ENCODE assay signal across 32 cellular contexts in genomic region chr2:24958411-24958935, GRCh38.
"Had no signal": no experiment of that assay in that cellular context is flagged by ENCODE, and none has a peak within 500 bp of the region (broad histone marks: within the 10 kb centered on the region; RNA-seq: fewer than 3 reads in every experiment).

No MANE protein-coding gene starts in this region.

- ATAC-seq: activated CD4-positive, CD25-positive, alpha-beta regulatory T cell treated with anti-CD3 and anti-CD28 coated beads, Interleukin-2, amount 50 U/mL, for 24 hours; activated CD8-positive, alpha-beta T cell treated with anti-CD3 and anti-CD28 coated beads for 36 hours; activated naive CD4-positive, alpha-beta T cell treated with anti-CD3 and anti-CD28 coated beads, Interleukin-2, amount 50 U/mL, for 72 hours; esophagus mucosa; heart left ventricle; T-cell had no signal

- DNase-seq: activated B cell treated with CpG ODN at 0.5 μM for 24 hours; activated CD4-positive, alpha-beta T cell treated with anti-CD3 and anti-CD28 coated beads for 48 hours; activated CD4-positive, alpha-beta T cell treated with anti-CD3 and anti-CD28 coated beads, Interleukin-2, amount 50 U/mL, for 1 hour; activated CD4-positive, alpha-beta T cell treated with anti-CD3 and anti-CD28 coated beads, Interleukin-2, amount 50 U/mL, for 48 hours; activated CD8-positive, alpha-beta memory T cell treated with anti-CD3 and anti-CD28 coated beads for 24 hours; activated CD8-positive, alpha-beta T cell treated with anti-CD3 and anti-CD28 coated beads for 36 hours; activated gamma-delta T cell; activated naive CD4-positive, alpha-beta T cell; activated naive CD4-positive, alpha-beta T cell treated with anti-CD3 and anti-CD28 coated beads, Interleukin-2, amount 10 ng/mL, durations not matched to agents 7 days and 5 days; activated naive CD8-positive, alpha-beta T cell treated with anti-CD3 and anti-CD28 coated beads, Interleukin-2, amount 10 ng/mL, durations not matched to agents 7 days and 5 days; activated T-cell treated with anti-CD3 and anti-CD28 coated beads, Interleukin-2, amount 50 U/mL, for 48 hours; anterior cingulate cortex; brain microvascular endothelial cell; effector CD8-positive, alpha-beta T cell; foreskin fibroblast; heart left ventricle; T-cell; T1000; WERI-Rb-1 had no signal

- H3K27me3 Mint-ChIP-seq: activated B cell treated with CpG ODN at 0.5 μM for 24 hours; activated CD8-positive, alpha-beta T cell treated with anti-CD3 and anti-CD28 coated beads for 36 hours; activated naive CD4-positive, alpha-beta T cell treated with anti-CD3 and anti-CD28 coated beads, Interleukin-2, amount 10 ng/mL, durations not matched to agents 7 days and 5 days; activated naive CD8-positive, alpha-beta T cell treated with anti-CD3 and anti-CD28 coated beads, Interleukin-2, amount 10 ng/mL, durations not matched to agents 7 days and 5 days; central memory CD8-positive, alpha-beta T cell; dendritic cell treated with granulocyte-macrophage colony-stimulating factor and Interleukin-4, amounts not matched to agents 40 ng/mL and 50 ng/mL, for 4 days; T-cell had no signal

- H3K4me1 Mint-ChIP-seq: activated B cell treated with CpG ODN at 0.5 μM for 24 hours; activated naive CD4-positive, alpha-beta T cell treated with anti-CD3 and anti-CD28 coated beads, Interleukin-2, amount 10 ng/mL, durations not matched to agents 7 days and 5 days had no signal

- H3K27ac Mint-ChIP-seq: activated B cell treated with CpG ODN at 0.5 μM for 24 hours; activated CD8-positive, alpha-beta T cell treated with anti-CD3 and anti-CD28 coated beads for 36 hours; activated naive CD4-positive, alpha-beta T cell treated with anti-CD3 and anti-CD28 coated beads, Interleukin-2, amount 10 ng/mL, durations not matched to agents 7 days and 5 days; activated naive CD8-positive, alpha-beta T cell treated with anti-CD3 and anti-CD28 coated beads, Interleukin-2, amount 10 ng/mL, durations not matched to agents 7 days and 5 days; activated T-helper 1 cell treated with anti-CD3 and anti-CD28 coated beads, Interleukin-12 subunit alpha, Interleukin-12 subunit beta, Interleukin-2, Interleukin-4 antibody, amounts not matched to agents 30 ng/mL and 10 ng/mL and 1 ng/mL, durations not matched to agents 14 hours and 24 hours and 36 hours; dendritic cell treated with granulocyte-macrophage colony-stimulating factor and Interleukin-4, amounts not matched to agents 40 ng/mL and 50 ng/mL, for 4 days; T-cell; T-helper 1 cell treated with Interleukin-12 subunit alpha and Interleukin-12 subunit beta and Interleukin-4 antibody, amounts not matched to agents 30 μg/mL and 1 μg/mL, for 36 hours; T-helper 2 cell treated with Interferon-gamma antibody and Interleukin-4, amounts not matched to agents 5 μg/mL and 100 μg/mL, for 36 hours had no signal

- H3K27ac ChIP-seq: brain microvascular endothelial cell, coronary artery, heart left ventricle, WERI-Rb-1 had no signal

- H3K4me3 ChIP-seq: coronary artery, heart left ventricle had no signal

- H3K27me3 ChIP-seq: brain microvascular endothelial cell, heart left ventricle had no signal

- H3K4me3 Mint-ChIP-seq: activated B cell treated with CpG ODN at 0.5 μM for 24 hours; activated CD8-positive, alpha-beta T cell treated with anti-CD3 and anti-CD28 coated beads for 36 hours; activated naive CD4-positive, alpha-beta T cell treated with anti-CD3 and anti-CD28 coated beads, Interleukin-2, amount 10 ng/mL, durations not matched to agents 7 days and 5 days; activated naive CD8-positive, alpha-beta T cell treated with anti-CD3 and anti-CD28 coated beads, Interleukin-2, amount 10 ng/mL, durations not matched to agents 7 days and 5 days; activated T-helper 1 cell treated with anti-CD3 and anti-CD28 coated beads, Interleukin-12 subunit alpha, Interleukin-12 subunit beta, Interleukin-2, Interleukin-4 antibody, amounts not matched to agents 30 ng/mL and 10 ng/mL and 1 ng/mL, durations not matched to agents 14 hours and 24 hours and 36 hours; central memory CD8-positive, alpha-beta T cell; dendritic cell treated with granulocyte-macrophage colony-stimulating factor and Interleukin-4, amounts not matched to agents 40 ng/mL and 50 ng/mL, for 4 days; T-cell; T-helper 1 cell treated with Interleukin-12 subunit alpha and Interleukin-12 subunit beta and Interleukin-4 antibody, amounts not matched to agents 30 μg/mL and 1 μg/mL, for 36 hours; T-helper 2 cell treated with Interferon-gamma antibody and Interleukin-4, amounts not matched to agents 5 μg/mL and 100 μg/mL, for 36 hours had no signal

- FAIRE-seq: astrocyte, bronchial epithelial cell, endometrium, frontal cortex had no signal
